15 cellular contexts compared by ENCODE assay signal in the genomic region with DNA sequence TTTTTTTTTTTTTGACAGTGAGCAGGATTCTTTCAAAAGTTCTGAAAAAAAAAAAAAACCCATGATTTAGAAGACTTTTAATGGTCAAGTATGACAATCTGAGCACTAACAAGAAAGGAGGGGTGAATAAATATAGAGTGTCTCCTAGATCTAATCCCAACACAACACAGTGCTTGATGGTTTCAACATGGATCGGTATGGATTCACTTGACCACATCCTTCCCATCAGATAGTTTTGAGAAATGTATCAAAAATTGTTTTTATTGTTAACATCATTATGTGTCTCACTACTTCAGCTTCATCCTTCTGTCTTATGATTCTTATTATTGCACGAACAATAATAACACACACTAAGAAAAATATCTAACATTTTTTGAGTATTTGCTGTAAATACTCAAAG. TPM values are rescaled to one million over a fixed set of nuclear protein-coding genes. Genes with fewer than 3 reads are reported as not detected.
DNase-seq lines count a peak whose midpoint lies in the region; ATAC-seq and TF ChIP-seq lines count a peak whose summit lies in the region.
"Had no signal": no experiment of that assay in that cellular context is flagged by ENCODE, and none has a peak within 500 bp of the region (broad histone marks: within the 10 kb centered on the region; RNA-seq: fewer than 3 reads in every experiment).

No MANE protein-coding gene starts in this region.

- no peak overlapping the region for H3K4me3 ChIP-seq in thoracic aorta

- H3K4me1 ChIP-seq in thoracic aorta (ENCODE audit: control insufficient read depth in 1 of 2, low read depth in 2 of 2) = peaks cover 76 to 95% of the 10 kb centered on the region in 2 donors

- ATAC-seq in thoracic aorta (ENCODE audit: insufficient number of reproducible peaks, low FRiP score, low read depth) (no peak), HG03175 (IDR thresholded peaks at IDR 0.05; ENCODE audit: unreplicated experiment) (no peak)
- ATAC-seq: Right ventricle myocardium inferior had no signal

- H3K27me3 ChIP-seq in thoracic aorta (replicated peaks; ENCODE audit: insufficient read depth) = no peaks in the 10 kb centered on the region

- peaks cover 31% of the 10 kb centered on the region for H3K4me1 Mint-ChIP-seq in mesothelial cell of epicardium

- TF ChIP-seq CTCF in mesothelial cell of epicardium (IDR thresholded peaks at IDR 0.05; ENCODE audit: unreplicated experiment) (no peak), thoracic aorta (IDR thresholded peaks at IDR 0.05) (no peak)

- no peak overlapping the region for H3K4me3 Mint-ChIP-seq in mesothelial cell of epicardium
- H3K4me3 Mint-ChIP-seq: B cell; CD4-positive, alpha-beta T cell had no signal

- peak overlapping the region; percentile 81 to 90 for H3K27ac ChIP-seq in thoracic aorta

- peaks cover 2% of the 10 kb centered on the region for H3K36me3 Mint-ChIP-seq in mesothelial cell of epicardium

- DNase-seq in ELR (ENCODE audit: low read depth) (peak; percentile 34), amniotic epithelial cell (ENCODE audit: low read depth) (peak; percentile 29), mesothelial cell of epicardium (ENCODE audit: low spot score in 2 of 2, unreplicated experiment in 2 of 2) (no peak), thoracic aorta (ENCODE audit: low spot score) (no peak), NCI-H1092 treated with DMSO at 0.1 percent for 48 hours (lab: John Stamatoyannopoulos, UW) (no peak), NCI-H1417 (lab: John Stamatoyannopoulos, UW) (no peak)
- DNase-seq: CD4-positive, alpha-beta T cell; DND-41; GOT3; NCI-H2029; NCI-H510A; NCI-H82 had no signal

- no peaks in the 10 kb centered on the region for H3K27me3 Mint-ChIP-seq in mesothelial cell of epicardium (ENCODE audit: low read depth)
- H3K27me3 Mint-ChIP-seq: B cell had no signal

- H3K9me3 Mint-ChIP-seq in mesothelial cell of epicardium = no peaks in the 10 kb centered on the region
- H3K9me3 Mint-ChIP-seq: CD4-positive, alpha-beta T cell had no signal

- peak overlapping the region; percentile 66 for H3K27ac Mint-ChIP-seq in mesothelial cell of epicardium
- H3K27ac Mint-ChIP-seq: B cell; CD4-positive, alpha-beta T cell had no signal

- no peaks in the 10 kb centered on the region for H3K36me3 ChIP-seq in thoracic aorta

- no peaks in the 10 kb centered on the region for H3K9me3 ChIP-seq in thoracic aorta

RNA-seq across cellular contexts. Expression of a gene that starts 21.0 kb away (rescaled TPM):
- total RNA-seq in mesothelial cell of epicardium (52.2 to 57.0 TPM (median 54.4 TPM) in 3 replicates), thoracic aorta (10 to 100 TPM; 79.3 to 98.0 TPM)

Comparison
In these comparisons a context has a peak if more than half of its experiments do, and no peak if none do; other contexts are left out.
1. DNase-seq: peak in ELR (single experiment) and amniotic epithelial cell (single experiment); none in mesothelial cell of epicardium (0 of 2), thoracic aorta (single experiment), NCI-H1092 treated with DMSO at 0.1 percent for 48 hours (single experiment) and NCI-H1417 (0 of 3).